8 cellular contexts compared by ENCODE assay signal in the genomic region with DNA sequence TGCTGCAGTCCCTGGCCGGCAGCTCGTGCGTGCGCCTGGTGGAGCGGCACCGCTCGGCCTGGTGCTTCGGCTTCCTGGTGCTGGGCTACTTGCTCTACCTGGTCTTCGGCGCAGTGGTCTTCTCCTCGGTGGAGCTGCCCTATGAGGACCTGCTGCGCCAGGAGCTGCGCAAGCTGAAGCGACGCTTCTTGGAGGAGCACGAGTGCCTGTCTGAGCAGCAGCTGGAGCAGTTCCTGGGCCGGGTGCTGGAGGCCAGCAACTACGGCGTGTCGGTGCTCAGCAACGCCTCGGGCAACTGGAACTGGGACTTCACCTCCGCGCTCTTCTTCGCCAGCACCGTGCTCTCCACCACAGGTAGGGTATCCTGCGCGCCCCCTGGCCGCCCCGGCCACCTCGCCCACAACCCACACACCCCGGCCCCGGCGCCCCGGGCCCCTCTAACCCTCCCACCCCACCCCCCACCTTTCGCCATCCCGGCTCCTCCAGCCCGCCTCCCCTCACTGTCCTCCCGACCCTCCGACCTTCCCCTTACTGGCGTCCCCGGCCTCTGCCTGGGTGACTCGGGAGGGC. TPM values are rescaled to one million over a fixed set of nuclear protein-coding genes. Genes with fewer than 3 reads are reported as not detected.
DNase-seq lines count a peak whose midpoint lies in the region; ATAC-seq lines count a peak whose summit lies in the region.

No MANE protein-coding gene starts in this region.

- H3K23ac ChIP-seq in mesenchymal stem cell (ENCODE audit: low read length in 2 of 2): no peak overlapping the region

- H3K9me3 ChIP-seq in mesenchymal stem cell (ENCODE audit: control insufficient read depth, low read length): no peaks in the 10 kb centered on the region

- H2AFZ ChIP-seq in mesenchymal stem cell (ENCODE audit: low read depth, low read length): no peak overlapping the region

- H3K27ac ChIP-seq in mesenchymal stem cell (ENCODE audit: low read length, poor library complexity, severe bottlenecking): no peak overlapping the region

- peaks cover 11% of the 10 kb centered on the region for H3K4me1 ChIP-seq in mesenchymal stem cell (ENCODE audit: control insufficient read depth, insufficient read depth, low read depth, low read length)

- H3K36me3 ChIP-seq in mesenchymal stem cell (ENCODE audit: control insufficient read depth in 1 of 2, insufficient read depth in 2 of 2, low read depth in 1 of 2, low read length in 2 of 2): no peaks in the 10 kb centered on the region

- peaks cover 25 to 37% of the 10 kb centered on the region in 2 experiments for H3K27me3 ChIP-seq in mesenchymal stem cell (ENCODE audit: control insufficient read depth in 1 of 2, insufficient read depth in 1 of 2, low read length in 2 of 2)

- ATAC-seq in GM21619 (IDR thresholded peaks at IDR 0.05; ENCODE audit: unreplicated experiment): peak; percentile 42

- H2AK5ac ChIP-seq in mesenchymal stem cell (ENCODE audit: low read length, severe bottlenecking): no peak overlapping the region

- H4K91ac ChIP-seq in mesenchymal stem cell (ENCODE audit: low read length): no peak overlapping the region

- H3K18ac ChIP-seq in mesenchymal stem cell (ENCODE audit: low read depth in 1 of 2, low read length in 2 of 2): no peak overlapping the region

- H3K4me3 ChIP-seq in mesenchymal stem cell (ENCODE audit: insufficient read depth in 1 of 2, low read depth in 1 of 2, low read length in 2 of 2): peak overlapping the region; percentile 48 to 87

- peak overlapping the region; percentile 87 for H3K9ac ChIP-seq in mesenchymal stem cell (ENCODE audit: low read length)

- H3K14ac ChIP-seq in mesenchymal stem cell (ENCODE audit: low read length in 2 of 2): no peak overlapping the region

- under 1% methylated on average over 41 of the region's 43 CpGs for WGBS in mesenchymal stem cell

- no peak overlapping the region for H2BK15ac ChIP-seq in mesenchymal stem cell (ENCODE audit: low read depth, poor library complexity, severe bottlenecking)

- DNase-seq in DMS 273 (lab: John Stamatoyannopoulos, UW; ENCODE audit: unreplicated experiment): peak; percentile 74
- DNase-seq in DMS 273 treated with DMSO at 0.1 percent for 48 hours (lab: John Stamatoyannopoulos, UW): no peak
- DNase-seq in NCI-H774 (lab: John Stamatoyannopoulos, UW): peak; percentile 55
- peak; percentile 69 for DNase-seq in ecto neural progenitor cell (ENCODE audit: low spot score)
- DNase-seq in mesenchymal stem cell: peak; percentile 8
- peak; percentile 52 for DNase-seq in ureter (ENCODE audit: low spot score)
- no peak for DNase-seq in NCI-H128 (lab: John Stamatoyannopoulos, UW; ENCODE audit: unreplicated experiment)

- no peak overlapping the region for H2BK120ac ChIP-seq in mesenchymal stem cell (ENCODE audit: low read depth, low read length)

- H3K4me2 ChIP-seq in mesenchymal stem cell (ENCODE audit: low read length, poor library complexity, severe bottlenecking): peak overlapping the region; percentile 52

- no peaks in the 10 kb centered on the region for H3K79me1 ChIP-seq in mesenchymal stem cell (replicated peaks; ENCODE audit: low read length, poor library complexity, severe bottlenecking)

- peak overlapping the region; percentile 7 for H4K8ac ChIP-seq in mesenchymal stem cell (ENCODE audit: low read length)

- H3K4ac ChIP-seq in mesenchymal stem cell (ENCODE audit: low read depth in 1 of 2, low read length in 2 of 2): no peak overlapping the region

- no peak overlapping the region for H2BK5ac ChIP-seq in mesenchymal stem cell (ENCODE audit: low read depth, low read length, poor library complexity, severe bottlenecking)

- no peak overlapping the region for H2BK12ac ChIP-seq in mesenchymal stem cell (ENCODE audit: low read length in 2 of 2)

RNA-seq across cellular contexts. Expression of gene KCNK1, which starts 0.4 kb away (rescaled TPM):
- 0.14 TPM for polyA plus RNA-seq in mesenchymal stem cell (2013, experiment 1 of 2)
- 0.29 TPM for polyA plus RNA-seq in mesenchymal stem cell (2013, experiment 2 of 2)
- 6.9 TPM for total RNA-seq in ureter

Comparison
In these comparisons a context has a peak if more than half of its experiments do, and no peak if none do; other contexts are left out.
1. DNase-seq: peak in DMS 273 (single experiment), NCI-H774 (single experiment), ecto neural progenitor cell (single experiment), mesenchymal stem cell (single experiment) and ureter (single experiment); none in DMS 273 treated with DMSO at 0.1 percent for 48 hours (single experiment) and NCI-H128 (single experiment).